10 cellular contexts compared by ENCODE assay signal in genomic region chr7:45196374-45196773, GRCh38. TPM values are rescaled to one million over a fixed set of nuclear protein-coding genes. Genes with fewer than 3 reads are reported as not detected.
A peak's percentile ranks its signal among the peaks of the same experiment; 100 is the strongest.
DNase-seq lines count a peak whose midpoint lies in the region; ATAC-seq, FAIRE-seq and TF ChIP-seq lines count a peak whose summit lies in the region.
"Had no signal": no experiment of that assay in that cellular context is flagged by ENCODE, and none has a peak within 500 bp of the region (broad histone marks: within the 10 kb centered on the region; RNA-seq: fewer than 3 reads in every experiment).

No MANE protein-coding gene starts in this region.

- RAD21 ChIA-PET in GM12878 (lab: Charles Lee; ENCODE audit: unreplicated experiment): no interaction called here

- SMC1A ChIA-PET in GM12878 (lab: Charles Lee; ENCODE audit: uncharacterized antibody, unreplicated experiment): no interaction called here

- H4K20me1 ChIP-seq in GM12878 (ENCODE audit: control insufficient read depth, insufficient read depth): no peaks in the 10 kb centered on the region
- H4K20me1 ChIP-seq: BLaER1 treated with 17β-estradiol and CSF1 and Interleukin-3, amounts not matched to agents 10 nM and 100 nM had no signal

- no peaks in the 10 kb centered on the region for H3K79me2 ChIP-seq in GM12878 (ENCODE audit: control insufficient read depth, insufficient read depth, low read length)

- intact Hi-C loops in GM12878 (cut with micrococcal nuclease; ENCODE audit: unreplicated experiment): no loop called here

- no peak for TF ChIP-seq POLR2A in GM12878 (IDR thresholded peaks at IDR 0.05; ENCODE audit: low read depth, low read length)

- no TSS peak for BruUV-seq in GM12878 (replicated peaks; lab: Mats Ljungman, UMichigan)

- no peak overlapping the region for H3K4me2 ChIP-seq in GM12878 (ENCODE audit: control insufficient read depth, insufficient read depth)
- H3K4me2 ChIP-seq: BLaER1 treated with 17β-estradiol and CSF1 and Interleukin-3, amounts not matched to agents 10 nM and 100 nM had no signal

- H3K4me3 ChIP-seq in GM12878: no peak overlapping the region
- H3K4me3 ChIP-seq: BLaER1 treated with 17β-estradiol and CSF1 and Interleukin-3, amounts not matched to agents 10 nM and 100 nM had no signal

- WGBS in GM12878 (ENCODE audit: insufficient coverage, insufficient replicate concordance, low lambda C conversion rate, missing lambda C conversion rate): 0% methylated on average over 7 of the region's 7 CpGs

- TF ChIP-seq EP300 in GM12878 (IDR thresholded peaks at IDR 0.05; ENCODE audit: borderline replicate concordance in 1 of 2, control insufficient read depth in 1 of 2, low read depth in 2 of 2, low read length in 2 of 2): no peak

- in situ Hi-C loops in GM12878 (cut with MboI): no loop called here

- no peak for FAIRE-seq in GM12878 (lab: Jason Lieb, UNC)

- CTCF ChIA-PET in GM12878 (lab: Yijun Ruan, JAX): no interaction called here

- H3K27ac ChIP-seq in GM12878 (ENCODE audit: control insufficient read depth, insufficient read depth) (no peak overlapping the region), substantia nigra (ENCODE audit: low read depth, low read length, poor library complexity, severe bottlenecking) (no peak overlapping the region)
- H3K27ac ChIP-seq: BLaER1 treated with 17β-estradiol and CSF1 and Interleukin-3, amounts not matched to agents 10 nM and 100 nM had no signal

- TF ChIP-seq CTCF in GM10266 (IDR thresholded peaks at IDR 0.05; ENCODE audit: control insufficient read depth, insufficient read depth, low read depth, missing control alignments) (no peak), GM12878 (IDR thresholded peaks at IDR 0.05 in 2 of 3, conservative IDR thresholded peaks at IDR 0.05 in 1 of 3; ENCODE audit: control insufficient read depth in 2 of 3, extremely low read depth in 1 of 3, insufficient read depth in 1 of 3, low read depth in 3 of 3, low read length in 3 of 3) (no peak)

- ATAC-seq in GM19395 (IDR thresholded peaks at IDR 0.05; ENCODE audit: unreplicated experiment): peak; percentile 83
- ATAC-seq in HG03108 (IDR thresholded peaks at IDR 0.05; ENCODE audit: unreplicated experiment): peak; percentile 66
- ATAC-seq in GM12878: peak; percentile 89

- peaks cover 5% of the 10 kb centered on the region for H3K4me1 ChIP-seq in GM12878 (ENCODE audit: control insufficient read depth, insufficient read depth, low read length)

- no peaks in the 10 kb centered on the region for H3K36me3 ChIP-seq in GM12878 (ENCODE audit: control insufficient read depth in 2 of 2, insufficient read depth in 2 of 2, low read length in 1 of 2)
- H3K36me3 ChIP-seq: BLaER1 treated with 17β-estradiol and CSF1 and Interleukin-3, amounts not matched to agents 10 nM and 100 nM had no signal

- H3K9ac ChIP-seq in GM12878 (ENCODE audit: control insufficient read depth, insufficient read depth, low read length): no peak overlapping the region
- H3K9ac ChIP-seq: BLaER1 treated with 17β-estradiol and CSF1 and Interleukin-3, amounts not matched to agents 10 nM and 100 nM had no signal

- TF ChIP-seq RAD21 in GM12878 (IDR thresholded peaks at IDR 0.05; ENCODE audit: insufficient read depth, low read depth, low read length): no peak

- H3K9me3 ChIP-seq in GM12878 (replicated peaks; ENCODE audit: control insufficient read depth, insufficient read depth, low read length): no peaks in the 10 kb centered on the region; the same call in 2 of the 3 replicates

- POLR2A ChIA-PET in GM12878 (lab: Charles Lee): no interaction called here

- DNase-seq in GM10266 (ENCODE audit: extremely low spot score) (peak; percentile 52), GM12878 (ENCODE audit: low read depth, low spot score) (peak; percentile 9), hepatic stellate cell (ENCODE audit: low spot score) (no peak), DMS114 treated with DMSO at 0.1 percent for 48 hours (lab: John Stamatoyannopoulos, UW; ENCODE audit: unreplicated experiment) (no peak), substantia nigra (lab: John Stamatoyannopoulos, UW) (no peak), OCI-M1 (lab: John Stamatoyannopoulos, UW) (no peak)

- H3K27me3 ChIP-seq in GM12878 (replicated peaks in 1 of 2; ENCODE audit: control insufficient read depth in 2 of 2, insufficient read depth in 2 of 2, low read length in 1 of 2): no peaks in the 10 kb centered on the region
- H3K27me3 ChIP-seq: BLaER1 treated with 17β-estradiol and CSF1 and Interleukin-3, amounts not matched to agents 10 nM and 100 nM had no signal

- H2AFZ ChIP-seq in GM12878 (ENCODE audit: control insufficient read depth, low read depth, low read length): no peak overlapping the region

TF ChIP-seq in GM12878, 131 proteins besides CTCF, POLR2A, EP300 and RAD21 (continues in another document):
- no peak for TF ChIP-seq NRF1 (conservative IDR thresholded peaks at IDR 0.05; ENCODE audit: low read depth, low read length)
- TF ChIP-seq MTA2 (IDR thresholded peaks at IDR 0.05; ENCODE audit: low read depth): no peak
- TF ChIP-seq POU2F2 (IDR thresholded peaks at IDR 0.05; ENCODE audit: borderline replicate concordance, low read depth, low read length): no peak
- TF ChIP-seq, protein P1, sequence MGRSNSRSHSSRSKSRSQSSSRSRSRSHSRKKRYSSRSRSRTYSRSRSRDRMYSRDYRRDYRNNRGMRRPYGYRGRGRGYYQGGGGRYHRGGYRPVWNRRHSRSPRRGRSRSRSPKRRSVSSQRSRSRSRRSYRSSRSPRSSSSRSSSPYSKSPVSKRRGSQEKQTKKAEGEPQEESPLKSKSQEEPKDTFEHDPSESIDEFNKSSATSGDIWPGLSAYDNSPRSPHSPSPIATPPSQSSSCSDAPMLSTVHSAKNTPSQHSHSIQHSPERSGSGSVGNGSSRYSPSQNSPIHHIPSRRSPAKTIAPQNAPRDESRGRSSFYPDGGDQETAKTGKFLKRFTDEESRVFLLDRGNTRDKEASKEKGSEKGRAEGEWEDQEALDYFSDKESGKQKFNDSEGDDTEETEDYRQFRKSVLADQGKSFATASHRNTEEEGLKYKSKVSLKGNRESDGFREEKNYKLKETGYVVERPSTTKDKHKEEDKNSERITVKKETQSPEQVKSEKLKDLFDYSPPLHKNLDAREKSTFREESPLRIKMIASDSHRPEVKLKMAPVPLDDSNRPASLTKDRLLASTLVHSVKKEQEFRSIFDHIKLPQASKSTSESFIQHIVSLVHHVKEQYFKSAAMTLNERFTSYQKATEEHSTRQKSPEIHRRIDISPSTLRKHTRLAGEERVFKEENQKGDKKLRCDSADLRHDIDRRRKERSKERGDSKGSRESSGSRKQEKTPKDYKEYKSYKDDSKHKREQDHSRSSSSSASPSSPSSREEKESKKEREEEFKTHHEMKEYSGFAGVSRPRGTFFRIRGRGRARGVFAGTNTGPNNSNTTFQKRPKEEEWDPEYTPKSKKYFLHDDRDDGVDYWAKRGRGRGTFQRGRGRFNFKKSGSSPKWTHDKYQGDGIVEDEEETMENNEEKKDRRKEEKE (IDR thresholded peaks at IDR 0.05): no peak
- TF ChIP-seq SMAD5 (IDR thresholded peaks at IDR 0.05; ENCODE audit: low read depth): no peak
- no peak for TF ChIP-seq SREBF2 (IDR thresholded peaks at IDR 0.05; ENCODE audit: low read length)
- no peak for TF ChIP-seq BCL11A (IDR thresholded peaks at IDR 0.05; ENCODE audit: low read depth, low read length)
- TF ChIP-seq TCF12 (IDR thresholded peaks at IDR 0.05; ENCODE audit: low read depth, low read length): 0 out of 2 replicates have a peak, but pooled peaks have one; percentile 18
- no peak for TF ChIP-seq NBN (IDR thresholded peaks at IDR 0.05)
- TF ChIP-seq SPI1 (IDR thresholded peaks at IDR 0.05; ENCODE audit: borderline replicate concordance, insufficient read depth, low read depth, low read length): no peak
- TF ChIP-seq, protein P2, sequence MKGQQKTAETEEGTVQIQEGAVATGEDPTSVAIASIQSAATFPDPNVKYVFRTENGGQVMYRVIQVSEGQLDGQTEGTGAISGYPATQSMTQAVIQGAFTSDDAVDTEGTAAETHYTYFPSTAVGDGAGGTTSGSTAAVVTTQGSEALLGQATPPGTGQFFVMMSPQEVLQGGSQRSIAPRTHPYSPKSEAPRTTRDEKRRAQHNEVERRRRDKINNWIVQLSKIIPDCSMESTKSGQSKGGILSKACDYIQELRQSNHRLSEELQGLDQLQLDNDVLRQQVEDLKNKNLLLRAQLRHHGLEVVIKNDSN (IDR thresholded peaks at IDR 0.05; ENCODE audit: borderline replicate concordance, extremely low read length, insufficient read depth, low read depth, low read length): no peak
- TF ChIP-seq HDAC6 (IDR thresholded peaks at IDR 0.05; ENCODE audit: unreplicated experiment): no peak
- 0 out of 2 replicates have a peak, but pooled peaks have one; percentile 31 for TF ChIP-seq MEF2A (IDR thresholded peaks at IDR 0.05; ENCODE audit: insufficient read depth, low read depth, low read length)
- 0 out of 2 replicates have a peak, but pooled peaks have one; percentile 25 for TF ChIP-seq GABPA (IDR thresholded peaks at IDR 0.05; ENCODE audit: low read depth)
- no peak for TF ChIP-seq CREB1 (IDR thresholded peaks at IDR 0.05; ENCODE audit: low read depth)
- no peak for TF ChIP-seq TCF7 (IDR thresholded peaks at IDR 0.05; ENCODE audit: borderline replicate concordance)
- TF ChIP-seq FOXM1 (IDR thresholded peaks at IDR 0.05; ENCODE audit: low read depth, low read length): 0 out of 2 replicates have a peak, but pooled peaks have one; percentile 35
- TF ChIP-seq ESRRA (IDR thresholded peaks at IDR 0.05; ENCODE audit: low read length): no peak
- TF ChIP-seq HDAC2 (IDR thresholded peaks at IDR 0.05): no peak

RNA-seq across cellular contexts. Expression of gene RAMP3, which starts 38.8 kb away (rescaled TPM):
- not detected in 2 replicates for total RNA-seq in GM12878 (2013; cell fraction: nucleolus; rRNA removed)
- total RNA-seq in GM12878 (2014; rRNA removed): not detected in 2 replicates
- not detected in 2 replicates for total RNA-seq in GM12878 (2014; rRNA removed; fragmentation: Illumina TruSeq; extraction: Trizol)
- total RNA-seq in GM12878 (2021): not detected in 2 replicates
- not detected for polyA plus RNA-seq in GM12878 (2011; ENCODE audit: low read depth)
- not detected in 2 replicates for polyA plus RNA-seq in GM12878 (2011; rRNA removed)
- not detected in 2 replicates for polyA plus RNA-seq in GM12878 (2011; cell fraction: cytosol; rRNA removed)
- polyA plus RNA-seq in GM12878 (2011; cell fraction: nucleus; rRNA removed): not detected in 2 replicates
- polyA plus RNA-seq in GM12878 (2012): 0.11 TPM in 1 of 2 replicates, not detected in the other
- not detected in 2 replicates for polyA plus RNA-seq in GM12878 (2014; fragmentation: Illumina TruSeq; extraction: Trizol)
- polyA plus RNA-seq in GM12878 (2014; fragmentation: Nextera tagmentation; extraction: Ambion mirVana): not detected
- polyA plus RNA-seq in GM12878 (2014; rRNA removed): not detected in 2 replicates
- not detected for polyA plus RNA-seq in GM12878 (2016; fragmentation: Nextera tagmentation; extraction: Ambion mirVana)
- not detected in 2 replicates for polyA minus RNA-seq in GM12878 (2011; rRNA and poly(A)+ RNA removed)
- polyA minus RNA-seq in GM12878 (2011; cell fraction: cytosol; rRNA and poly(A)+ RNA removed): not detected in 2 replicates
- not detected in 2 replicates for polyA minus RNA-seq in GM12878 (2011; cell fraction: nucleus; rRNA and poly(A)+ RNA removed)
- total RNA-seq: glomerular endothelial cell had no signal

Comparison
In these comparisons a context has a peak if more than half of its experiments do, and no peak if none do; other contexts are left out.
1. DNase-seq: peak in GM10266 (single experiment) and GM12878 (single experiment); none in hepatic stellate cell (single experiment), DMS114 treated with DMSO at 0.1 percent for 48 hours (single experiment), substantia nigra (0 of 49) and OCI-M1 (single experiment).
2. Peak in every context shown above with its lines, with median percentiles within 50 percentile points of each other: ATAC-seq.